ENCODE assay signal across 23 cellular contexts in the genomic region with DNA sequence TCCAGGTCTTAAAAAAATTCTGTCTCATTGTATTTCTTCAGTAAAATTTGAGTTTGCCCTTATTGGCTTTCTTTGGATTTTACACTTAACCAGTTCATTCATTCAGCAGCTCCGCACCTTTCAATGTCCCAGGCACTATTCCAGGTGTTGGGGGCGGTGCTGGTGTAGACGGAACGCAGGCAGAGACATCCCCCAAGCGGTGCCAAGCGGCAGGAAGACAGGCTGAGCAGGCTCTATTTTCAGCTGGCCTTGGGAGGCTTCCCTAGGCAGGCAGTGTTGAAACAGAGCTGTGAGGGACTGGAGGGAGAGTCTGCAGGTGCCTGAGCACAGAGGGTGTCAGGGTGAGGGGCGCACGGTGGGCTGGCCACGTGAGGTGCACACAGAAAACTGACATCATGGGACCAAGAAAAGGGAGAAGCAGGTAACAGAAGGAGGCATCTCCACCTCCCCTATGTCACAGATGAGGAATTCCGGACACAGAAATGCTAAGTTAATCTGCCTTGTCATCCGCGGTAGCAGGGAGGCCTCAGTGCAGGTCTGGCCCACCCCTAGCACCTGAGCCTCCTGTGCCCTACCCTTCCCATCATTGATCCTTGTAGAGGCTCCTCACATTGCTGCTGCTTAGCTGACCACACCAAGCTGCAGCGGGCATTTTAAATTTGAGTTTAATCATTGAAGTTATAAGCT. TPM values are rescaled to one million over a fixed set of nuclear protein-coding genes. Genes with fewer than 3 reads are reported as not detected.
DNase-seq lines count a peak whose midpoint lies in the region; TF ChIP-seq lines count a peak whose summit lies in the region.
"Had no signal": no experiment of that assay in that cellular context is flagged by ENCODE, and none has a peak within 500 bp of the region (broad histone marks: within the 10 kb centered on the region; RNA-seq: fewer than 3 reads in every experiment).

No MANE protein-coding gene starts in this region.

- POLR2A ChIA-PET in RWPE1 (lab: Yijun Ruan, JAX; ENCODE audit: low non-redundant PET), result no interaction called here

- H3K27me3 Mint-ChIP-seq in H9 (ENCODE audit: low read depth), result no peaks in the 10 kb centered on the region; the same call in 1 of the 2 replicates
- H3K27me3 Mint-ChIP-seq: activated CD8-positive, alpha-beta T cell treated with anti-CD3 and anti-CD28 coated beads for 36 hours had no signal

- intact Hi-C loops in posterior cingulate gyrus (cut with DNase I), result no loop called here

- TF ChIP-seq CTCF in H9 (conservative IDR thresholded peaks at IDR 0.05) (no peak; the same call in 2 of the 3 replicates), RWPE1 (conservative IDR thresholded peaks at IDR 0.05; ENCODE audit: low read depth) (no peak)

- H3K4me1 ChIP-seq in H9 (ENCODE audit: insufficient read depth, low read length) (no peaks in the 10 kb centered on the region; the same call in 1 of the 2 replicates), endocrine pancreas (ENCODE audit: control insufficient read depth, insufficient read depth, low read length) (peaks cover 12% of the 10 kb centered on the region)

- no peaks in the 10 kb centered on the region for H3K23me2 ChIP-seq in H9 (ENCODE audit: insufficient read length, low read depth, low read length, poor library complexity, severe bottlenecking)

- peaks cover 11 to 13% of the 10 kb centered on the region in 2 experiments for H3K9me3 Mint-ChIP-seq in H9
- H3K9me3 Mint-ChIP-seq: activated CD8-positive, alpha-beta T cell treated with anti-CD3 and anti-CD28 coated beads for 36 hours; activated T-helper 1 cell treated with anti-CD3 and anti-CD28 coated beads, Interleukin-12 subunit alpha, Interleukin-12 subunit beta, Interleukin-2, Interleukin-4 antibody, amounts not matched to agents 30 ng/mL and 10 ng/mL and 1 ng/mL, durations not matched to agents 14 hours and 24 hours and 36 hours had no signal

- H3K23ac ChIP-seq in H9 (ENCODE audit: insufficient read length, low read depth, low read length), result no peak overlapping the region

- no peak overlapping the region for H4K5ac ChIP-seq in H9 (ENCODE audit: insufficient read length, low read depth, low read length)

- no peak overlapping the region for H3T11ph ChIP-seq in H9 (ENCODE audit: low read length)

- H2AK5ac ChIP-seq in H9 (ENCODE audit: insufficient read length, low read length), result no peak overlapping the region

- H3K27me3 ChIP-seq in H9 (ENCODE audit: insufficient read depth, low read length), result no peaks in the 10 kb centered on the region
- no peaks in the 10 kb centered on the region for H3K27me3 ChIP-seq in endocrine pancreas (ENCODE audit: control insufficient read depth, insufficient read depth, low read length)

- H3K14ac ChIP-seq in H9 (ENCODE audit: insufficient read depth, low read length), result no peak overlapping the region

- H2BK12ac ChIP-seq in H9 (ENCODE audit: insufficient read length, low read depth, low read length), result no peak overlapping the region

- in situ Hi-C loops in G401 (cut with HindIII; ENCODE audit: low sequenced_read_pairs), result no loop called here

- H2BK120ac ChIP-seq in H9 (ENCODE audit: low read depth, low read length, poor library complexity, severe bottlenecking), result no peak overlapping the region

- H2BK15ac ChIP-seq in H9 (ENCODE audit: low read depth, low read length), result no peak overlapping the region

- H3K36me3 ChIP-seq in endocrine pancreas (ENCODE audit: control insufficient read depth, insufficient read depth, low read length), result no peaks in the 10 kb centered on the region

- H4K91ac ChIP-seq in H9 (ENCODE audit: insufficient read length, low read depth, low read length), result no peak overlapping the region

- H2AFZ ChIP-seq in H9 (ENCODE audit: low read length), result no peak overlapping the region

- H3K18ac ChIP-seq in H9 (ENCODE audit: insufficient read length, low read depth, low read length), result no peak overlapping the region

- H2BK20ac ChIP-seq in H9 (ENCODE audit: low read depth, low read length, poor library complexity, severe bottlenecking), result no peak overlapping the region

- peaks cover 33 to 38% of the 10 kb centered on the region in 2 experiments for H3K4me1 Mint-ChIP-seq in H9

- H3K79me1 ChIP-seq in H9 (ENCODE audit: insufficient read depth, low read depth, low read length, poor library complexity, severe bottlenecking), result no peaks in the 10 kb centered on the region

- H3K4me3 Mint-ChIP-seq in H9, result no peak overlapping the region
- H3K4me3 Mint-ChIP-seq: activated CD8-positive, alpha-beta T cell treated with anti-CD3 and anti-CD28 coated beads for 36 hours; activated T-helper 1 cell treated with anti-CD3 and anti-CD28 coated beads, Interleukin-12 subunit alpha, Interleukin-12 subunit beta, Interleukin-2, Interleukin-4 antibody, amounts not matched to agents 30 ng/mL and 10 ng/mL and 1 ng/mL, durations not matched to agents 14 hours and 24 hours and 36 hours had no signal

- no CpG with 5 or more reads among the region's 13 CpGs for WGBS in H9 (ENCODE audit: extremely low coverage, insufficient read length, low lambda C conversion rate)

- H4K20me1 ChIP-seq in H9 (ENCODE audit: control insufficient read depth, insufficient read depth, insufficient read length), result no peaks in the 10 kb centered on the region

- no peak overlapping the region for H3K56ac ChIP-seq in H9 (ENCODE audit: insufficient read length, low read depth, low read length)

- H3K4me3 ChIP-seq in endocrine pancreas (ENCODE audit: control insufficient read depth, insufficient read depth, low read length), result no peak overlapping the region
- H3K4me3 ChIP-seq: lung had no signal

- H3K27ac ChIP-seq in H9 (ENCODE audit: insufficient read length, low read depth, low read length) (no peak overlapping the region), RWPE1 (no peak overlapping the region)

- no peak overlapping the region for H4K8ac ChIP-seq in H9 (replicated peaks; ENCODE audit: insufficient read length, low read depth, low read length)

- H3K9ac ChIP-seq in H9 (ENCODE audit: extremely low read depth, insufficient read length, low read length) (no peak overlapping the region), endocrine pancreas (ENCODE audit: control insufficient read depth, insufficient read depth, low read length) (peak overlapping the region; percentile 6)

- H2BK5ac ChIP-seq in H9 (ENCODE audit: insufficient read length, low read length), result no peak overlapping the region

- no peak overlapping the region for H3K4me2 ChIP-seq in H9 (ENCODE audit: insufficient read depth, insufficient read length, low read length)

- peaks cover 15 to 61% (median 37%) of the 10 kb centered on the region in 3 experiments for H3K36me3 Mint-ChIP-seq in H9 (ENCODE audit: insufficient read depth in 1 of 3, low read depth in 3 of 3)

- CTCF ChIA-PET in RWPE1 (lab: Yijun Ruan, JAX), result no interaction called here

- peak overlapping the region; percentile 42 to 65 (median 49); a peak in 5 of 7 replicates for H3K27ac Mint-ChIP-seq in H9
- H3K27ac Mint-ChIP-seq: activated CD8-positive, alpha-beta T cell treated with anti-CD3 and anti-CD28 coated beads for 36 hours; activated T-helper 1 cell treated with anti-CD3 and anti-CD28 coated beads, Interleukin-12 subunit alpha, Interleukin-12 subunit beta, Interleukin-2, Interleukin-4 antibody, amounts not matched to agents 30 ng/mL and 10 ng/mL and 1 ng/mL, durations not matched to agents 14 hours and 24 hours and 36 hours had no signal

- H3K9me3 ChIP-seq in H9 (ENCODE audit: control insufficient read depth, low read depth, low read length) (no peaks in the 10 kb centered on the region), endocrine pancreas (ENCODE audit: control insufficient read depth, low read length) (no peaks in the 10 kb centered on the region)

- H3K79me2 ChIP-seq in H9 (ENCODE audit: insufficient read depth, low read length), result no peaks in the 10 kb centered on the region

- H3K4ac ChIP-seq in H9 (ENCODE audit: low read depth, low read length), result no peak overlapping the region

- DNase-seq in ELF-1 (ENCODE audit: low read depth, low spot score), result peak; percentile 41
- no peak for DNase-seq in H9
- peak in 6 of 10 donors; percentile 6 to 91 (median 73) for DNase-seq in posterior cingulate gyrus
- DNase-seq in amygdala (lab: John Stamatoyannopoulos, UW), result no peak
- DNase-seq in G401 (ENCODE audit: low spot score), result no peak
- DNase-seq in stimulated activated CD4-positive, alpha-beta T cell treated with anti-CD3 and anti-CD28 coated beads, Interleukin-15, amount 100 ng/mL, for 24 hours, result no peak
- DNase-seq in RWPE1 (ENCODE audit: low spot score), result no peak
- DNase-seq: activated CD8-positive, alpha-beta T cell treated with anti-CD3 and anti-CD28 coated beads for 36 hours; AML-193; amniotic stem cell; central memory CD4-positive, alpha-beta T cell; COR-L47; effector CD4-positive, alpha-beta T cell; KBM-7; NCI-H187 treated with DMSO at 0.1 percent for 48 hours; NCI-H524 treated with DMSO at 0.1 percent for 48 hours; SHP77 treated with DMSO at 0.1 percent for 48 hours; stimulated activated CD4-positive, alpha-beta T cell treated with anti-CD3 and anti-CD28 coated beads, Interleukin-1b, Interleukin-23, amount 100 ng/mL, for 48 hours; stimulated activated naive CD4-positive, alpha-beta T cell treated with Interleukin-2 at 50 U/mL for 16 hours; T-helper 1 cell had no signal

RNA-seq across cellular contexts. Expression of a gene that starts 40.7 kb away (rescaled TPM):
- total RNA-seq in H9 (2021), result 34.8 and 37.7 TPM in 2 replicates
- 0.37 and 0.86 TPM in 2 replicates for total RNA-seq in G401 (2014; rRNA removed; shearing (Covaris generic))

RNA-seq across cellular contexts. Expression of a gene that starts 58.4 kb away (rescaled TPM):
- total RNA-seq in H9 (2021), result 0.31 TPM in 1 of 2 replicates, not detected in the other
- 0.41 TPM in 1 of 2 replicates, not detected in the other for total RNA-seq in G401 (2014; rRNA removed; shearing (Covaris generic))
- total RNA-seq: activated CD8-positive, alpha-beta T cell treated with anti-CD3 and anti-CD28 coated beads for 36 hours; activated T-helper 1 cell treated with anti-CD3 and anti-CD28 coated beads, Interleukin-12 subunit alpha, Interleukin-12 subunit beta, Interleukin-2, Interleukin-4 antibody, amounts not matched to agents 30 ng/mL and 10 ng/mL and 1 ng/mL, durations not matched to agents 14 hours and 24 hours and 36 hours had no signal

Comparison
In these comparisons a context has a peak if more than half of its experiments do, and no peak if none do; other contexts are left out.
1. DNase-seq: peak in ELF-1 (single experiment) and posterior cingulate gyrus (6 of 10); none in H9 (single experiment), amygdala (0 of 56), G401 (single experiment), stimulated activated CD4-positive, alpha-beta T cell treated with anti-CD3 and anti-CD28 coated beads, Interleukin-15, amount 100 ng/mL, for 24 hours (single experiment) and RWPE1 (single experiment).
2. RNA of a gene that starts 40.7 kb away (total RNA-seq): 34.8 to 37.7 TPM in H9; 0.37 to 0.86 TPM in G401; every median in the first group is over 10 times any median in the second.